ENCODE assay signal across 7 cellular contexts in the genomic region with DNA sequence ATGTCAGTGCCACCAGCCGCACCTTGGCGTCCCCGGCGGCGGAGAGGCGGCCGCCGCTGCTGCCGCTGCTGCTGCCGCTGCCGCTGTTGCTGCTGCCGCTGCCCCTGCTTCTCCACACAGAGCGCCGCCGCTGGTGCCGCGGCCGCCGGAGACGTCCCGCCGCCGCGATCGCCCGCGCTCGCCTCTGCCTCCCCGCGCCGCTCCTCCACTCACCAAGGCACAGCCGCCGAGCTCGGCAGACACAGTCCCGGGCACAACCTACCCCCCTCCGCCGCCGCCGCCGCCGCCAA. TPM values are rescaled to one million over a fixed set of nuclear protein-coding genes. Genes with fewer than 3 reads are reported as not detected.
DNase-seq lines count a peak whose midpoint lies in the region; ATAC-seq lines count a peak whose summit lies in the region.

Gene PPP3CA, minus strand, starts transcription at position 260 of the 290 bp plus-strand sequence.

- H3K27me3 Mint-ChIP-seq in activated T-helper 17 cell treated with anti-CD3 and anti-CD28 coated beads, Interleukin-2, amount 50 U/mL, for 72 hours = peaks cover 5% of the 10 kb centered on the region

- intact Hi-C loops in left ventricle myocardium superior (cut with micrococcal nuclease) = loop anchor here (10.0 kb wide), 1 partner anchor 152 kb away; no protein-coding TSS in a partner anchor

- peak within 1 kb of the TSS; percentile 80 for H3K4me3 ChIP-seq in skeletal muscle cell (ENCODE audit: low read depth, low read length)

- H3K9me3 Mint-ChIP-seq in activated T-helper 17 cell treated with anti-CD3 and anti-CD28 coated beads, Interleukin-2, amount 50 U/mL, for 72 hours = no peaks in the 10 kb centered on the region

- peak within 1 kb of the TSS; percentile 94 for H3K27ac Mint-ChIP-seq in activated T-helper 17 cell treated with anti-CD3 and anti-CD28 coated beads, Interleukin-2, amount 50 U/mL, for 72 hours

- ATAC-seq in GM18873 (IDR thresholded peaks at IDR 0.05; ENCODE audit: low FRiP score, unreplicated experiment) = peak; percentile 10
- ATAC-seq in HG02884 (IDR thresholded peaks at IDR 0.05; ENCODE audit: unreplicated experiment) = peak; percentile 17
- ATAC-seq in activated T-helper 17 cell treated with anti-CD3 and anti-CD28 coated beads, Interleukin-2, amount 50 U/mL, for 72 hours (replicated peaks) = no peak
- ATAC-seq in left ventricle myocardium superior = no peak

- DNase-seq in left ventricle myocardium superior (no peak), skeletal muscle cell (ENCODE audit: low read depth) (no peak), AG08395 (ENCODE audit: low spot score) (no peak), UCSD-AML1 (lab: John Stamatoyannopoulos, UW; ENCODE audit: unreplicated experiment) (no peak)

- peak within 1 kb of the TSS; percentile 99 for H3K4me3 Mint-ChIP-seq in activated T-helper 17 cell treated with anti-CD3 and anti-CD28 coated beads, Interleukin-2, amount 50 U/mL, for 72 hours

- no peaks in the 10 kb centered on the region for H3K36me3 Mint-ChIP-seq in activated T-helper 17 cell treated with anti-CD3 and anti-CD28 coated beads, Interleukin-2, amount 50 U/mL, for 72 hours (ENCODE audit: low read depth)

- H3K4me1 Mint-ChIP-seq in activated T-helper 17 cell treated with anti-CD3 and anti-CD28 coated beads, Interleukin-2, amount 50 U/mL, for 72 hours = peaks cover 16% of the 10 kb centered on the region

RNA-seq across cellular contexts. Expression of gene PPP3CA, which starts in this region (rescaled TPM):
- 10 to 100 TPM; 14.6 to 20.5 TPM for total RNA-seq in activated T-helper 17 cell treated with anti-CD3 and anti-CD28 coated beads, Interleukin-2, amount 50 U/mL, for 72 hours
- total RNA-seq in left ventricle myocardium superior = 20.1 TPM

Comparison
In these comparisons a context has a peak if more than half of its experiments do, and no peak if none do; other contexts are left out.
1. ATAC-seq: peak in GM18873 (single experiment) and HG02884 (single experiment); none in activated T-helper 17 cell treated with anti-CD3 and anti-CD28 coated beads, Interleukin-2, amount 50 U/mL, for 72 hours (single experiment) and left ventricle myocardium superior (single experiment).